In the genomic region with DNA sequence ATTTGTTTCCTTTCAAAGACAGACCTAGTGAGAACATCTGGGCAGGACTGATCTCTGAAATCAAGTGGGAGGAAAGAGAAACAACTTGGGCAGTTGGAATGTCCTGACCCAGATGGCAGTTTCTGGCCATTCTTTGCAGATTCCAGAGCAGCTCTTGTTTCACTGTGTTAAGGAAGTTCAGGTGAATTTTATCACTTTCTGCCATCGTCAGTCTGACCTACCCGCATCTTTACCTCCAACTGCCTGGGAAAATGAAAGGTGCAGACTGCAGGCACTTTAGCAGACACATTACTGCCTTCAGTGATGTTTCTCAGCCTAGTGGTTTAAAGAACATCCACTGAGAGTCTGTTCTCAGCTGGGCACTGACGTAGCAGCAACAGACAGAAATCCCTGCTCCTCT, we compare ENCODE assay signal across 27 cellular contexts.
"Had no signal": no experiment of that assay in that cellular context is flagged by ENCODE, and none has a peak within 500 bp of the region (broad histone marks: within the 10 kb centered on the region; RNA-seq: fewer than 3 reads in every experiment).

No MANE protein-coding gene starts in this region.

- ATAC-seq: activated CD8-positive, alpha-beta T cell treated with anti-CD3 and anti-CD28 coated beads, Interleukin-2, amount 10 ng/mL, durations not matched to agents 7 days and 5 days; activated naive CD8-positive, alpha-beta T cell treated with anti-CD3 and anti-CD28 coated beads, Interleukin-2, amount 50 U/mL, for 24 hours; K562; Panc1 had no signal

- H3K4me3 Mint-ChIP-seq: activated CD8-positive, alpha-beta T cell treated with anti-CD3 and anti-CD28 coated beads, Interleukin-2, amount 10 ng/mL, durations not matched to agents 7 days and 5 days; activated naive CD4-positive, alpha-beta T cell treated with anti-CD3 and anti-CD28 coated beads, Interleukin-2, amount 50 U/mL, for 24 hours; activated naive CD8-positive, alpha-beta T cell treated with anti-CD3 and anti-CD28 coated beads, Interleukin-2, amount 50 U/mL, for 24 hours; activated T-helper 1 cell treated with anti-CD3 and anti-CD28 coated beads, Interleukin-12 subunit alpha, Interleukin-12 subunit beta, Interleukin-2, Interleukin-4 antibody, amounts not matched to agents 30 ng/mL and 10 ng/mL and 1 ng/mL, durations not matched to agents 14 hours and 24 hours and 36 hours had no signal

- DNase-seq: activated CD4-positive, alpha-beta T cell treated with anti-CD3 and anti-CD28 coated beads for 4 hours; activated CD4-positive, alpha-beta T cell treated with anti-CD3 and anti-CD28 coated beads, Interleukin-2, amount 50 U/mL, for 4 hours; activated CD8-positive, alpha-beta memory T cell treated with anti-CD3 and anti-CD28 coated beads, Interleukin-2, amount 50 U/mL, for 48 hours; activated CD8-positive, alpha-beta T cell treated with anti-CD3 and anti-CD28 coated beads, Interleukin-2, amount 10 ng/mL, durations not matched to agents 7 days and 5 days; activated effector memory CD4-positive, alpha-beta T cell treated with Interleukin-2 at 50 U/mL for 16 hours; activated naive CD4-positive, alpha-beta T cell; activated naive CD8-positive, alpha-beta T cell treated with anti-CD3 and anti-CD28 coated beads, Interleukin-2, amount 50 U/mL, for 24 hours; activated T-cell treated with anti-CD3 and anti-CD28 coated beads, Interleukin-2, amount 50 U/mL, for 1 hour; Karpas-422; MM.1S; NCI-H1048; NCI-H1930; NCI-H345; NCI-H510A; NCI-H526 treated with DMSO at 0.1 percent for 48 hours; NK-92 treated with Interleukin-12 subunit alpha and Interleukin-12 subunit beta, amount 100 ng/mL, for 24 hours; OCI-M1; Right ventricle myocardium superior; SJCRH30; SK-N-SH; T-helper 1 cell; WERI-Rb-1 had no signal

- H3K4me3 ChIP-seq: breast epithelium, K562, SJCRH30 had no signal

- H3K36me3 Mint-ChIP-seq: activated naive CD4-positive, alpha-beta T cell treated with anti-CD3 and anti-CD28 coated beads, Interleukin-2, amount 50 U/mL, for 24 hours had no signal

- H3K4me1 Mint-ChIP-seq: activated naive CD4-positive, alpha-beta T cell treated with anti-CD3 and anti-CD28 coated beads, Interleukin-2, amount 50 U/mL, for 24 hours; activated naive CD8-positive, alpha-beta T cell treated with anti-CD3 and anti-CD28 coated beads, Interleukin-2, amount 50 U/mL, for 24 hours had no signal

- H3K27ac Mint-ChIP-seq: activated CD8-positive, alpha-beta T cell treated with anti-CD3 and anti-CD28 coated beads, Interleukin-2, amount 10 ng/mL, durations not matched to agents 7 days and 5 days; activated naive CD4-positive, alpha-beta T cell treated with anti-CD3 and anti-CD28 coated beads, Interleukin-2, amount 50 U/mL, for 24 hours; activated naive CD8-positive, alpha-beta T cell treated with anti-CD3 and anti-CD28 coated beads, Interleukin-2, amount 50 U/mL, for 24 hours; activated T-helper 1 cell treated with anti-CD3 and anti-CD28 coated beads, Interleukin-12 subunit alpha, Interleukin-12 subunit beta, Interleukin-2, Interleukin-4 antibody, amounts not matched to agents 30 ng/mL and 10 ng/mL and 1 ng/mL, durations not matched to agents 14 hours and 24 hours and 36 hours had no signal

- FAIRE-seq: K562 had no signal
